In the genomic region with DNA sequence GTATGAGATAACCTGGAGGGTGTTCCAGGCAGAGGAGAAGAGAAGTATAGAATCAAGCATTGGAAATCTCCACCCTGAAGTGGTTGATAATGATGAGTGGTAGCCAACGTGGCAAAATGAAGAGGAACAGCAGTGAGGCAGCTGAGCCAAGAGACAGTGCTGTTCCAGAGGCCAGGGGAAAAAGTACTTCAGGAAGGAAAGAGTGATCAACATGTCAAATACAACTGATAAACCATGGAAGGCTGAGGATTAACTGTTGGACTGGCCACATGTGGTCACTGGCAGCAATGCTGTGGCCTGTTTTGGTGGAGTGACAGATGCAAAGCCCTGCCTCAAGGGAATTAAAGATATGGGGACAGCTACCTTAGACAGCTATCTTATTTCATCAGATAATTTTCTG, we compare ENCODE assay signal across 26 cellular contexts.
"Had no signal": no experiment of that assay in that cellular context is flagged by ENCODE, and none has a peak within 500 bp of the region (broad histone marks: within the 10 kb centered on the region; RNA-seq: fewer than 3 reads in every experiment).

No MANE protein-coding gene starts in this region.

- H3K36me3 ChIP-seq: ascending aorta, breast epithelium, gastrocnemius medialis, heart left ventricle had no signal

- H3K4me3 ChIP-seq: ascending aorta, breast epithelium, gastrocnemius medialis, heart left ventricle had no signal

- H3K27me3 ChIP-seq: ascending aorta, breast epithelium, foreskin keratinocyte had no signal

- DNase-seq: activated CD4-positive, alpha-beta memory T cell treated with anti-CD3 and anti-CD28 coated beads for 36 hours; activated CD4-positive, alpha-beta T cell treated with anti-CD3 and anti-CD28 coated beads for 36 hours; activated CD4-positive, alpha-beta T cell treated with anti-CD3 and anti-CD28 coated beads, Interleukin-2, amount 10 ng/mL, durations not matched to agents 24 days and 14 days; activated CD4-positive, CD25-positive, alpha-beta regulatory T cell; activated CD4-positive, CD25-positive, alpha-beta regulatory T cell treated with anti-CD3 and anti-CD28 coated beads, Interleukin-2, amount 50 U/mL, for 72 hours; activated CD8-positive, alpha-beta memory T cell treated with anti-CD3 and anti-CD28 coated beads, Interleukin-2, amount 10 ng/mL, durations not matched to agents 7 days and 5 days; activated CD8-positive, alpha-beta memory T cell treated with anti-CD3 and anti-CD28 coated beads, Interleukin-2, amount 50 U/mL, for 4 hours; activated CD8-positive, alpha-beta T cell treated with anti-CD3 and anti-CD28 coated beads, Interleukin-2, amount 10 ng/mL, durations not matched to agents 7 days and 5 days; activated effector memory CD4-positive, alpha-beta T cell treated with anti-CD3 and anti-CD28 coated beads, Interleukin-2, amount 50 U/mL, for 16 hours; activated naive CD4-positive, alpha-beta T cell; activated naive CD4-positive, alpha-beta T cell treated with anti-CD3 and anti-CD28 coated beads, Interleukin-2, amount 10 ng/mL, durations not matched to agents 7 days and 5 days; activated naive CD8-positive, alpha-beta T cell treated with anti-CD3 and anti-CD28 coated beads, Interleukin-2, amount 10 ng/mL, durations not matched to agents 7 days and 5 days; activated T-cell treated with anti-CD3 and anti-CD28 coated beads, Interleukin-2, amount 50 U/mL, for 1 hour; activated T-cell treated with anti-CD3 and anti-CD28 coated beads, Interleukin-2, amount 50 U/mL, for 48 hours; caudate nucleus; cortex of kidney; effector CD8-positive, alpha-beta T cell; foreskin keratinocyte; gastrocnemius medialis; glutamatergic neuron; heart left ventricle; T-helper 2 cell had no signal

- H3K27ac ChIP-seq: ascending aorta, breast epithelium, foreskin keratinocyte, gastrocnemius medialis, heart left ventricle had no signal

- ATAC-seq: activated CD4-positive, alpha-beta T cell treated with anti-CD3 and anti-CD28 coated beads for 36 hours; activated CD8-positive, alpha-beta memory T cell treated with anti-CD3 and anti-CD28 coated beads, Interleukin-2, amount 10 ng/mL, durations not matched to agents 7 days and 5 days; activated CD8-positive, alpha-beta T cell treated with anti-CD3 and anti-CD28 coated beads, Interleukin-2, amount 10 ng/mL, durations not matched to agents 7 days and 5 days; activated naive CD4-positive, alpha-beta T cell treated with anti-CD3 and anti-CD28 coated beads, Interleukin-2, amount 50 U/mL, for 72 hours; esophagus mucosa; foreskin keratinocyte; gastrocnemius medialis; heart left ventricle had no signal

- H3K4me1 ChIP-seq: ascending aorta, breast epithelium, gastrocnemius medialis had no signal

- H3K9me3 ChIP-seq: ascending aorta, breast epithelium, gastrocnemius medialis, heart left ventricle had no signal
